In genomic region chr2:157124731-157125130, GRCh38 we compare ENCODE assay signal across 15 cellular contexts.
DNase-seq lines count a peak whose midpoint lies in the region; ATAC-seq, FAIRE-seq and TF ChIP-seq lines count a peak whose summit lies in the region.
"Had no signal": no experiment of that assay in that cellular context is flagged by ENCODE, and none has a peak within 500 bp of the region (broad histone marks: within the 10 kb centered on the region; RNA-seq: fewer than 3 reads in every experiment).

No MANE protein-coding gene starts in this region.

- in situ Hi-C loops in IMR-90 (cut with MboI; ENCODE audit: low sequenced_read_pairs) = no loop called here

- H3K4me3 Mint-ChIP-seq in activated naive CD8-positive, alpha-beta T cell treated with anti-CD3 and anti-CD28 coated beads, Interleukin-2, amount 50 U/mL, for 24 hours = no peak overlapping the region
- H3K4me3 Mint-ChIP-seq: CD4-positive, alpha-beta memory T cell; H9 had no signal

- H3K4me3 ChIP-seq in IMR-90 (ENCODE audit: insufficient read depth, low read depth, low read length) = no peak overlapping the region
- no peak overlapping the region for H3K4me3 ChIP-seq in bronchial epithelial cell (ENCODE audit: low read depth, low read length)
- H3K4me3 ChIP-seq in aorta (ENCODE audit: low read length in 2 of 2) = no peak overlapping the region

- no peak for TF ChIP-seq POLR2A in IMR-90 (IDR thresholded peaks at IDR 0.05; ENCODE audit: low read depth, low read length)

- POLR2A ChIA-PET in IMR-90 (lab: Charles Lee; ENCODE audit: unreplicated experiment) = no interaction called here

- DNase-seq in IMR-90 = no peak
- no peak for DNase-seq in bronchial epithelial cell (ENCODE audit: low read depth)
- peak; percentile 2 for DNase-seq in myocyte (ENCODE audit: low read depth)
- DNase-seq in aorta = no peak
- DNase-seq in iPS-NIHi11 (ENCODE audit: low spot score) = no peak
- DNase-seq in KG1 (lab: John Stamatoyannopoulos, UW) = no peak
- DNase-seq in activated naive CD8-positive, alpha-beta T cell treated with anti-CD3 and anti-CD28 coated beads, Interleukin-2, amount 50 U/mL, for 24 hours = no peak
- DNase-seq: BE2C; CD4-positive, alpha-beta memory T cell; DMS79; GOT3; H9 had no signal

- no CpG with 5 or more reads among the region's 2 CpGs for WGBS in IMR-90 (ENCODE audit: extremely low coverage in 2 of 2, insufficient read length in 1 of 2), 2 experiments
- 35 to 44% methylated on average over 2 of the region's 2 CpGs for WGBS in aorta, 2 donors

- H4K91ac ChIP-seq in IMR-90 (ENCODE audit: insufficient read depth, low read depth, low read length) = no peak overlapping the region

- H4K5ac ChIP-seq in IMR-90 (ENCODE audit: low read depth, low read length) = no peak overlapping the region

- no peak overlapping the region for H4K8ac ChIP-seq in IMR-90 (ENCODE audit: low read depth in 2 of 2, low read length in 2 of 2)

- ATAC-seq in IMR-90 (ENCODE audit: low read depth) = no peak
- ATAC-seq in aorta (ENCODE audit: low FRiP score) = peak; percentile 29
- ATAC-seq in activated naive CD8-positive, alpha-beta T cell treated with anti-CD3 and anti-CD28 coated beads, Interleukin-2, amount 50 U/mL, for 24 hours = no peak

- peak; percentile 47 for FAIRE-seq in bronchial epithelial cell (lab: Jason Lieb, UNC)
- FAIRE-seq: A204.1, GM12891 had no signal

- H3K9ac ChIP-seq in IMR-90 (ENCODE audit: low read depth, low read length) = no peak overlapping the region

- TF ChIP-seq CTCF in IMR-90 (conservative IDR thresholded peaks at IDR 0.05; ENCODE audit: low read depth, low read length) (no peak), bronchial epithelial cell (IDR thresholded peaks at IDR 0.05; ENCODE audit: insufficient read depth, low read length, severe bottlenecking) (no peak)

- no peaks in the 10 kb centered on the region for H3K79me1 ChIP-seq in IMR-90 (ENCODE audit: low read depth in 1 of 2, low read length in 2 of 2)

- H3K9me3 ChIP-seq in IMR-90 (ENCODE audit: control insufficient read depth, insufficient read depth, low read length) (no peaks in the 10 kb centered on the region), aorta (ENCODE audit: control insufficient read depth, low read length) (no peaks in the 10 kb centered on the region)
- H3K9me3 ChIP-seq: BE2C had no signal

- H3K56ac ChIP-seq in IMR-90 (ENCODE audit: extremely low read depth, insufficient read depth, low read length) = no peak overlapping the region

- no peak overlapping the region for H2AK9ac ChIP-seq in IMR-90 (replicated peaks; ENCODE audit: low read depth, low read length, poor library complexity)

- CTCF ChIA-PET in IMR-90 (lab: Yijun Ruan, JAX) = no interaction called here

- H2AK5ac ChIP-seq in IMR-90 (ENCODE audit: low read depth, low read length) = no peak overlapping the region

- H3K9me1 ChIP-seq in IMR-90 (ENCODE audit: insufficient read depth, low read length) = no peaks in the 10 kb centered on the region

- peak overlapping the region; percentile 60 for H2AFZ ChIP-seq in IMR-90 (replicated peaks; ENCODE audit: low read length, poor library complexity)

- no peak overlapping the region for H2BK120ac ChIP-seq in IMR-90 (ENCODE audit: low read depth, low read length)

- no peak overlapping the region for H3K23ac ChIP-seq in IMR-90 (ENCODE audit: low read depth, low read length)

- no peak overlapping the region for H3K18ac ChIP-seq in IMR-90 (ENCODE audit: low read depth, low read length)

- no peak for TF ChIP-seq RAD21 in IMR-90 (IDR thresholded peaks at IDR 0.05; ENCODE audit: low read length)

- H2BK5ac ChIP-seq in IMR-90 (ENCODE audit: low read depth, low read length, poor library complexity, severe bottlenecking) = no peak overlapping the region

- no peak overlapping the region for H3K4ac ChIP-seq in IMR-90 (ENCODE audit: low read depth, low read length)

- no peaks in the 10 kb centered on the region for H3K9me3 Mint-ChIP-seq in activated naive CD8-positive, alpha-beta T cell treated with anti-CD3 and anti-CD28 coated beads, Interleukin-2, amount 50 U/mL, for 24 hours
- H3K9me3 Mint-ChIP-seq: H9 had no signal

- no peak overlapping the region for H3K14ac ChIP-seq in IMR-90 (replicated peaks; ENCODE audit: low read depth, low read length)

- no peak overlapping the region for H3K27ac Mint-ChIP-seq in activated naive CD8-positive, alpha-beta T cell treated with anti-CD3 and anti-CD28 coated beads, Interleukin-2, amount 50 U/mL, for 24 hours
- H3K27ac Mint-ChIP-seq: CD4-positive, alpha-beta memory T cell; H9 had no signal

- H3K36me3 ChIP-seq in IMR-90 (ENCODE audit: control insufficient read depth, insufficient read depth, low read length) (no peaks in the 10 kb centered on the region), bronchial epithelial cell (ENCODE audit: control insufficient read depth, insufficient read depth, low read length) (no peaks in the 10 kb centered on the region), aorta (ENCODE audit: control insufficient read depth in 1 of 2, insufficient read depth in 2 of 2, low read length in 1 of 2) (no peaks in the 10 kb centered on the region)
- H3K36me3 ChIP-seq: BE2C had no signal

- no peaks in the 10 kb centered on the region for H4K20me1 ChIP-seq in IMR-90 (ENCODE audit: insufficient read depth, low read length)

- no peaks in the 10 kb centered on the region for H3K36me3 Mint-ChIP-seq in activated naive CD8-positive, alpha-beta T cell treated with anti-CD3 and anti-CD28 coated beads, Interleukin-2, amount 50 U/mL, for 24 hours (ENCODE audit: low read depth)
- H3K36me3 Mint-ChIP-seq: CD4-positive, alpha-beta memory T cell had no signal

- H3K4me1 ChIP-seq in IMR-90 (ENCODE audit: control insufficient read depth, insufficient read depth, low read length) (no peaks in the 10 kb centered on the region), aorta (ENCODE audit: control insufficient read depth in 1 of 2, insufficient read depth in 2 of 2, low read length in 2 of 2) (no peaks in the 10 kb centered on the region)
- H3K4me1 ChIP-seq: BE2C had no signal

- intact Hi-C loops in IMR-90 (cut with micrococcal nuclease) (no loop called here), aorta (cut with DNase I) (no loop called here)

- no peak overlapping the region for H3K4me2 ChIP-seq in IMR-90 (ENCODE audit: low read depth, low read length)

- no peak overlapping the region for H2BK20ac ChIP-seq in IMR-90 (ENCODE audit: low read depth, low read length)

- H3K27me3 ChIP-seq in IMR-90 (ENCODE audit: control insufficient read depth, insufficient read depth, low read length) (no peaks in the 10 kb centered on the region), bronchial epithelial cell (ENCODE audit: control insufficient read depth, insufficient read depth, low read length) (no peaks in the 10 kb centered on the region), aorta (ENCODE audit: control insufficient read depth in 1 of 2, insufficient read depth in 2 of 2, low read length in 1 of 2) (no peaks in the 10 kb centered on the region)
- H3K27me3 ChIP-seq: BE2C had no signal

- no peaks in the 10 kb centered on the region for H3K27me3 Mint-ChIP-seq in activated naive CD8-positive, alpha-beta T cell treated with anti-CD3 and anti-CD28 coated beads, Interleukin-2, amount 50 U/mL, for 24 hours

- BruUV-seq in IMR-90 (replicated peaks; lab: Mats Ljungman, UMichigan) = no TSS peak

- no peaks in the 10 kb centered on the region for H3K4me1 Mint-ChIP-seq in activated naive CD8-positive, alpha-beta T cell treated with anti-CD3 and anti-CD28 coated beads, Interleukin-2, amount 50 U/mL, for 24 hours
- H3K4me1 Mint-ChIP-seq: CD4-positive, alpha-beta memory T cell had no signal

- dilution Hi-C loops in IMR-90 (cut with HindIII; ENCODE audit: low sequenced_read_pairs, unreplicated experiment) = no loop called here

- no peak overlapping the region for H2BK15ac ChIP-seq in IMR-90 (ENCODE audit: low read depth, low read length)

- H3K27ac ChIP-seq in IMR-90 (ENCODE audit: insufficient read depth, low read length) (no peak overlapping the region), aorta (ENCODE audit: low read depth in 1 of 2, low read length in 2 of 2) (no peak overlapping the region)
- H3K27ac ChIP-seq: C4-2B had no signal

TF ChIP-seq in IMR-90, 13 proteins besides CTCF, POLR2A, EP300 and RAD21:
- TF ChIP-seq MAZ (IDR thresholded peaks at IDR 0.05; ENCODE audit: borderline replicate concordance, low read depth, low read length) (no peak), CEBPB (IDR thresholded peaks at IDR 0.05; ENCODE audit: low read depth, low read length) (no peak), ELK1 (IDR thresholded peaks at IDR 0.05; ENCODE audit: borderline replicate concordance, low read depth, low read length) (no peak), MXI1 (IDR thresholded peaks at IDR 0.05; ENCODE audit: borderline replicate concordance, low read depth, low read length) (no peak)
